28 cellular contexts compared by ENCODE assay signal in the genomic region with DNA sequence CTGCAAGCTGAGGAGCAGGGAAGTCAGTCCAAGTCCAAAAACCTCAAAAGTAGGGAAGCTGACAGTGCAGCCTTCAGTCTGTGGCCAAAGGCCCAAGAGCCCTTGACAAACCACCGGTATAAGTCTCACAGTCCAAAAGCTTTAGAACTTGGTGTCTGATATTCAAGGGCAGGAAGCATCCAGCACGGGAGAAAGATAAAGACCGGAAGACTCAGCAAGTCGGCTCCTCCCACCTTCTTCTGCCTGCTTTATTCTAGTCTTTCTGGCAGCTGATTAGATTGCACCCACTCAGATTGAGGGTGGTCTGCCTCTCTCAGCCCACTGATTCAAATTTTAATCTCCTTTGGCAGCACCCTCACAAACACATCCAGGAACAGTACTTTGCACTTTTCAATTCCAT.
DNase-seq lines count a peak whose midpoint lies in the region; ATAC-seq and TF ChIP-seq lines count a peak whose summit lies in the region.
"Had no signal": no experiment of that assay in that cellular context is flagged by ENCODE, and none has a peak within 500 bp of the region (broad histone marks: within the 10 kb centered on the region; RNA-seq: fewer than 3 reads in every experiment).

No MANE protein-coding gene starts in this region.

- peaks cover 3% of the 10 kb centered on the region for H3K9me3 Mint-ChIP-seq in nephron
- H3K9me3 Mint-ChIP-seq: activated T-cell treated with anti-CD3 and anti-CD28 coated beads, Interleukin-2, amount 50 U/mL, for 4 hours; central memory CD8-positive, alpha-beta T cell; H9 had no signal

- H3K4me1 Mint-ChIP-seq in nephron: peaks cover 56% of the 10 kb centered on the region

- H3K4me3 ChIP-seq in BLaER1 (no peak overlapping the region), brain microvascular endothelial cell (ENCODE audit: low read depth, low read length) (no peak overlapping the region)
- H3K4me3 ChIP-seq: gastrocnemius medialis, sigmoid colon, transverse colon had no signal

- no peaks in the 10 kb centered on the region for H3K27me3 Mint-ChIP-seq in nephron (ENCODE audit: low read depth)
- H3K27me3 Mint-ChIP-seq: central memory CD8-positive, alpha-beta T cell; progenitor cell of endocrine pancreas had no signal

- DNase-seq in Kasumi-1 (lab: John Stamatoyannopoulos, UW): peak; percentile 39 to 44
- peak; percentile 63 for DNase-seq in brain microvascular endothelial cell
- DNase-seq in ACHN: no peak
- DNase-seq in AG08396 (ENCODE audit: low spot score): no peak
- DNase-seq: activated CD4-positive, alpha-beta T cell treated with anti-CD3 and anti-CD28 coated beads for 4 hours; activated gamma-delta T cell; activated T-cell treated with anti-CD3 and anti-CD28 coated beads, Interleukin-2, amount 50 U/mL, for 4 hours; gastrocnemius medialis; H9; hippocampal formation; Karpas-422; left cardiac atrium; mesenchymal stem cell; NCI-H1092; NCI-H1694; NCI-H446; NCI-H748 treated with DMSO at 0.1 percent for 48 hours; sigmoid colon; stimulated activated CD4-positive, alpha-beta T cell treated with anti-CD3 and anti-CD28 coated beads, Interleukin-4, amount 100 ng/mL, for 24 hours; transverse colon had no signal

- peaks cover 57% of the 10 kb centered on the region for H3K4me1 ChIP-seq in BLaER1
- H3K4me1 ChIP-seq: sigmoid colon had no signal

- H3K9me3 ChIP-seq in BLaER1: peaks cover 5% of the 10 kb centered on the region; the same call in 1 of the 2 replicates
- H3K9me3 ChIP-seq: gastrocnemius medialis, neutrophil, sigmoid colon, transverse colon had no signal

- no peaks in the 10 kb centered on the region for H3K36me3 Mint-ChIP-seq in nephron (ENCODE audit: low read depth)

- no peaks in the 10 kb centered on the region for H4K20me1 ChIP-seq in BLaER1

- H3K27ac Mint-ChIP-seq in nephron: peak overlapping the region; percentile 82 to 93 (median 88)
- H3K27ac Mint-ChIP-seq: H9, progenitor cell of endocrine pancreas had no signal

- no peak overlapping the region for H3K9ac ChIP-seq in BLaER1

- no peak overlapping the region for H3K27ac ChIP-seq in BLaER1
- H3K27ac ChIP-seq in brain microvascular endothelial cell: peak overlapping the region; percentile 96
- H3K27ac ChIP-seq: gastrocnemius medialis, sigmoid colon, transverse colon, VCaP had no signal

- no peaks in the 10 kb centered on the region for H3K27me3 ChIP-seq in BLaER1
- no peaks in the 10 kb centered on the region for H3K27me3 ChIP-seq in brain microvascular endothelial cell (replicated peaks)
- H3K27me3 ChIP-seq: gastrocnemius medialis, neutrophil, sigmoid colon, transverse colon had no signal

- TF ChIP-seq CTCF in brain microvascular endothelial cell (IDR thresholded peaks at IDR 0.05; ENCODE audit: low read depth, low read length, missing control alignments): no peak
- TF ChIP-seq CTCF in nephron (IDR thresholded peaks at IDR 0.05; ENCODE audit: unreplicated experiment in 3 of 3): no peak

- no peaks in the 10 kb centered on the region for H3K36me3 ChIP-seq in BLaER1
- H3K36me3 ChIP-seq in brain microvascular endothelial cell (replicated peaks): no peaks in the 10 kb centered on the region
- H3K36me3 ChIP-seq: gastrocnemius medialis, neutrophil, sigmoid colon, transverse colon had no signal

- no peak for ATAC-seq in HG03432 (IDR thresholded peaks at IDR 0.05; ENCODE audit: unreplicated experiment)
- ATAC-seq: activated T-cell treated with anti-CD3 and anti-CD28 coated beads, Interleukin-2, amount 50 U/mL, for 4 hours; gastrocnemius medialis; Panc1 had no signal

- no peak overlapping the region for H3K4me3 Mint-ChIP-seq in nephron
- H3K4me3 Mint-ChIP-seq: activated T-cell treated with anti-CD3 and anti-CD28 coated beads, Interleukin-2, amount 50 U/mL, for 4 hours; central memory CD8-positive, alpha-beta T cell; H9 had no signal

- in situ Hi-C loops in brain microvascular endothelial cell (cut with HindIII; ENCODE audit: low pct_ligation_motif_present, low sequenced_read_pairs): no loop called here
- in situ Hi-C loops in ACHN (cut with HindIII; ENCODE audit: low pct_ligation_motif_present, low pct_unique_long_range_greater_than_20kb, low sequenced_read_pairs): no loop called here

- peak overlapping the region; percentile 60 for H3K4me2 ChIP-seq in BLaER1

Comparison
In these comparisons a context has a peak if more than half of its experiments do, and no peak if none do; other contexts are left out.
1. DNase-seq: peak in Kasumi-1 (2 of 2) and brain microvascular endothelial cell (single experiment); none in ACHN (single experiment) and AG08396 (single experiment).